In genomic region chr6:57047859-57048258, GRCh38 we compare ENCODE assay signal across 8 cellular contexts. TPM values are rescaled to one million over a fixed set of nuclear protein-coding genes. Genes with fewer than 3 reads are reported as not detected.
DNase-seq lines count a peak whose midpoint lies in the region; ATAC-seq, FAIRE-seq and TF ChIP-seq lines count a peak whose summit lies in the region.
"Not testable (repeated sequence)": the region's sequence is repeated elsewhere in the genome, so short reads cannot be mapped to it uniquely, and the experiment has no call there.

No MANE protein-coding gene starts in this region.

- SMC1A ChIA-PET in GM12878 (lab: Charles Lee; ENCODE audit: uncharacterized antibody, unreplicated experiment): interaction anchor here (0.9 to 1.4 kb wide), 2 partner anchors 10 to 143 kb away, joined by 3 read pairs; no protein-coding TSS in a partner anchor

- H3K4me2 ChIP-seq in HCT116 (ENCODE audit: low read length) (peak overlapping the region; percentile 24; the same call in 1 of the 2 replicates), OCI-LY7 (ENCODE audit: low read length) (peak overlapping the region; percentile 71), GM12878 (ENCODE audit: control insufficient read depth, insufficient read depth) (peak overlapping the region; percentile 75; the same call in 1 of the 2 replicates)

- POLR2A ChIA-PET in HCT116 (lab: Charles Lee); OCI-LY7 (lab: Charles Lee); GM12878 (lab: Charles Lee); naive thymus-derived CD8-positive, alpha-beta T cell (lab: Charles Lee): not testable (repeated sequence)
- POLR2A ChIA-PET in activated CD4-positive, alpha-beta memory T cell treated with anti-CD3 and anti-CD28 coated beads, Interleukin-2, amount 10 ng/mL, durations not matched to agents 7 days and 5 days (lab: Charles Lee): interaction anchor here (0.6 kb wide), 1 partner anchor 220 kb away, joined by 3 read pairs; no protein-coding TSS in a partner anchor

- DNase-seq in CD4-positive, CD25-positive, alpha-beta regulatory T cell; HCT116 (ENCODE audit: low read depth, low spot score); OCI-LY7 (ENCODE audit: low spot score); activated CD4-positive, alpha-beta memory T cell treated with anti-CD3 and anti-CD28 coated beads, Interleukin-2, amount 10 ng/mL, durations not matched to agents 7 days and 5 days; GM12878 (ENCODE audit: low read depth, low spot score); fibroblast of pulmonary artery (ENCODE audit: low read depth); naive thymus-derived CD8-positive, alpha-beta T cell; stimulated activated effector memory CD8-positive, alpha-beta T cell treated with anti-CD3 and anti-CD28 coated beads, Interleukin-12 subunit alpha, Interleukin-12 subunit beta, amount 100 ng/mL, for 72 hours (ENCODE audit: low spot score in 2 of 2): not testable (repeated sequence)

- in situ Hi-C loops in GM12878 (cut with MboI): not testable (repeated sequence)

- not testable (repeated sequence) for H3K27ac ChIP-seq in CD4-positive, CD25-positive, alpha-beta regulatory T cell (ENCODE audit: insufficient read depth, low read length, poor library complexity, severe bottlenecking); HCT116 (ENCODE audit: low read depth, low read length); OCI-LY7 (ENCODE audit: low read depth, low read length, poor library complexity, severe bottlenecking); GM12878 (ENCODE audit: control insufficient read depth, insufficient read depth)

- CTCF ChIA-PET in HCT116 (lab: Charles Lee); OCI-LY7 (lab: Charles Lee; ENCODE audit: unreplicated experiment); activated CD4-positive, alpha-beta memory T cell treated with anti-CD3 and anti-CD28 coated beads, Interleukin-2, amount 10 ng/mL, durations not matched to agents 7 days and 5 days (lab: Charles Lee); GM12878 (lab: Yijun Ruan, JAX): not testable (repeated sequence)

- H3K36me3 ChIP-seq in CD4-positive, CD25-positive, alpha-beta regulatory T cell (ENCODE audit: control insufficient read depth, insufficient read depth, low read length): peaks cover 14% of the 10 kb centered on the region
- H3K36me3 ChIP-seq in HCT116 (ENCODE audit: control insufficient read depth in 1 of 2, insufficient read depth in 2 of 2, low read length in 2 of 2) (peaks cover 17 to 27% of the 10 kb centered on the region in 2 experiments), OCI-LY7 (ENCODE audit: insufficient read depth, low read length) (peaks cover 48% of the 10 kb centered on the region), GM12878 (ENCODE audit: control insufficient read depth in 2 of 2, insufficient read depth in 2 of 2, low read length in 1 of 2) (peaks cover 4 to 16% of the 10 kb centered on the region in 2 experiments)

- H3K4me1 Mint-ChIP-seq in CD4-positive, CD25-positive, alpha-beta regulatory T cell: peaks cover 26 to 38% (median 33%) of the 10 kb centered on the region in 4 donors
- peaks cover 29% of the 10 kb centered on the region for H3K4me1 Mint-ChIP-seq in activated CD4-positive, alpha-beta memory T cell treated with anti-CD3 and anti-CD28 coated beads, Interleukin-2, amount 10 ng/mL, durations not matched to agents 7 days and 5 days
- H3K4me1 Mint-ChIP-seq in naive thymus-derived CD8-positive, alpha-beta T cell: peaks cover 18 to 34% (median 31%) of the 10 kb centered on the region in 4 donors
- peaks cover 21% of the 10 kb centered on the region for H3K4me1 Mint-ChIP-seq in stimulated activated effector memory CD8-positive, alpha-beta T cell treated with anti-CD3 and anti-CD28 coated beads, Interleukin-12 subunit alpha, Interleukin-12 subunit beta, amount 100 ng/mL, for 72 hours

- 65% methylated on average over 6 of the region's 6 CpGs for WGBS in GM12878 (ENCODE audit: insufficient coverage, insufficient replicate concordance, low lambda C conversion rate, missing lambda C conversion rate)

- H3K4me3 ChIP-seq in CD4-positive, CD25-positive, alpha-beta regulatory T cell (ENCODE audit: low read depth, low read length): peak overlapping the region; percentile 21
- not testable (repeated sequence) for H3K4me3 ChIP-seq in HCT116 (replicated peaks in 1 of 2; ENCODE audit: low read depth in 1 of 2, low read length in 2 of 2)
- H3K4me3 ChIP-seq in OCI-LY7 (ENCODE audit: low read depth, low read length, poor library complexity, severe bottlenecking) (peak overlapping the region; percentile 64), GM12878 (peak overlapping the region; percentile 65; the same call in 1 of the 2 replicates), fibroblast of pulmonary artery (replicated peaks; ENCODE audit: low read depth, low read length) (peak overlapping the region; percentile 15)

- TF ChIP-seq CTCF in HCT116 (IDR thresholded peaks at IDR 0.05 in 2 of 3, conservative IDR thresholded peaks at IDR 0.05 in 1 of 3; ENCODE audit: borderline replicate concordance in 1 of 3, insufficient read depth in 1 of 3, low read depth in 2 of 3, low read length in 2 of 3); OCI-LY7 (conservative IDR thresholded peaks at IDR 0.05; ENCODE audit: low read length); GM12878 (IDR thresholded peaks at IDR 0.05 in 2 of 3, conservative IDR thresholded peaks at IDR 0.05 in 1 of 3; ENCODE audit: control insufficient read depth in 2 of 3, extremely low read depth in 1 of 3, insufficient read depth in 1 of 3, low read depth in 3 of 3, low read length in 3 of 3); fibroblast of pulmonary artery (IDR thresholded peaks at IDR 0.05; ENCODE audit: low read length, missing control alignments): not testable (repeated sequence)

- peaks cover 42% of the 10 kb centered on the region for H3K79me2 ChIP-seq in HCT116 (ENCODE audit: insufficient read depth, low read length)
- H3K79me2 ChIP-seq in OCI-LY7 (ENCODE audit: insufficient read depth, low read depth, low read length): peaks cover 35% of the 10 kb centered on the region
- H3K79me2 ChIP-seq in GM12878 (ENCODE audit: control insufficient read depth, insufficient read depth, low read length): peaks cover 29% of the 10 kb centered on the region

- not testable (repeated sequence) for FAIRE-seq in GM12878 (lab: Jason Lieb, UNC)

- H3K9ac ChIP-seq in HCT116 (ENCODE audit: low read length): not testable (repeated sequence)
- peak overlapping the region; percentile 39; the same call in 1 of the 2 replicates for H3K9ac ChIP-seq in GM12878 (ENCODE audit: control insufficient read depth, insufficient read depth, low read length)

- peaks cover 10% of the 10 kb centered on the region for H3K4me1 ChIP-seq in CD4-positive, CD25-positive, alpha-beta regulatory T cell (ENCODE audit: control insufficient read depth, insufficient read depth, low read length, poor library complexity, severe bottlenecking)
- not testable (repeated sequence) for H3K4me1 ChIP-seq in HCT116 (ENCODE audit: control insufficient read depth in 1 of 2, insufficient read depth in 2 of 2, low read length in 2 of 2); GM12878 (ENCODE audit: control insufficient read depth, insufficient read depth, low read length)
- H3K4me1 ChIP-seq in OCI-LY7 (ENCODE audit: insufficient read depth, low read length, poor library complexity, severe bottlenecking): peaks cover 24% of the 10 kb centered on the region

- H2AFZ ChIP-seq in HCT116 (ENCODE audit: low read depth, low read length, poor library complexity, severe bottlenecking); OCI-LY7 (ENCODE audit: low read length); GM12878 (ENCODE audit: control insufficient read depth, low read depth, low read length): not testable (repeated sequence)

- TF ChIP-seq EP300 in GM12878 (IDR thresholded peaks at IDR 0.05; ENCODE audit: borderline replicate concordance in 1 of 2, control insufficient read depth in 1 of 2, low read depth in 2 of 2, low read length in 2 of 2): not testable (repeated sequence)

- TF ChIP-seq POLR2A in HCT116 (IDR thresholded peaks at IDR 0.05; ENCODE audit: borderline replicate concordance, extremely low read depth, insufficient read depth, insufficient read length); GM12878 (IDR thresholded peaks at IDR 0.05; ENCODE audit: low read depth, low read length): not testable (repeated sequence)

- not testable (repeated sequence) for H3K27me3 Mint-ChIP-seq in CD4-positive, CD25-positive, alpha-beta regulatory T cell; naive thymus-derived CD8-positive, alpha-beta T cell
- H3K27me3 Mint-ChIP-seq in activated CD4-positive, alpha-beta memory T cell treated with anti-CD3 and anti-CD28 coated beads, Interleukin-2, amount 10 ng/mL, durations not matched to agents 7 days and 5 days: peaks cover 26% of the 10 kb centered on the region

- RAD21 ChIA-PET in HCT116 (lab: Charles Lee; ENCODE audit: low non-redundant PET in 1 of 2, low total read pairs in 2 of 2, uncharacterized antibody in 2 of 2, unreplicated experiment in 2 of 2); GM12878 (lab: Charles Lee; ENCODE audit: unreplicated experiment): not testable (repeated sequence)

- H3K27me3 ChIP-seq in CD4-positive, CD25-positive, alpha-beta regulatory T cell (ENCODE audit: control insufficient read depth, insufficient read depth, low read length); HCT116 (ENCODE audit: insufficient read depth, low read length); GM12878 (replicated peaks in 1 of 2; ENCODE audit: control insufficient read depth in 2 of 2, insufficient read depth in 2 of 2, low read length in 1 of 2): not testable (repeated sequence)

- intact Hi-C loops in HCT116 (cut with micrococcal nuclease): not testable (repeated sequence)
- intact Hi-C loops in OCI-LY7 (cut with micrococcal nuclease; ENCODE audit: unreplicated experiment) (loop anchor here (2.0 kb wide), 1 partner anchor 269 kb away; the partner anchor contains the start of gene PRIM2), GM12878 (cut with micrococcal nuclease; ENCODE audit: unreplicated experiment) (loop anchor here (5.0 kb wide), 1 partner anchor 91 kb away; the partner anchor contains the start of gene BEND6)

- H3K36me3 Mint-ChIP-seq in CD4-positive, CD25-positive, alpha-beta regulatory T cell: peaks cover 13% of the 10 kb centered on the region
- peaks cover 40% of the 10 kb centered on the region for H3K36me3 Mint-ChIP-seq in activated CD4-positive, alpha-beta memory T cell treated with anti-CD3 and anti-CD28 coated beads, Interleukin-2, amount 10 ng/mL, durations not matched to agents 7 days and 5 days (ENCODE audit: low read depth)
- peaks cover 0 to 37% (median 12%) of the 10 kb centered on the region in 3 donors for H3K36me3 Mint-ChIP-seq in naive thymus-derived CD8-positive, alpha-beta T cell
- H3K36me3 Mint-ChIP-seq in stimulated activated effector memory CD8-positive, alpha-beta T cell treated with anti-CD3 and anti-CD28 coated beads, Interleukin-12 subunit alpha, Interleukin-12 subunit beta, amount 100 ng/mL, for 72 hours: peaks cover 51% of the 10 kb centered on the region

- BruUV-seq in HCT116 (replicated peaks; lab: Mats Ljungman, UMichigan): TSS peak; percentile 42
- not testable (repeated sequence) for BruUV-seq in OCI-LY7 (replicated peaks; lab: Mats Ljungman, UMichigan)
- TSS peak; percentile 55 for BruUV-seq in GM12878 (replicated peaks; lab: Mats Ljungman, UMichigan)

- not testable (repeated sequence) for H4K20me1 ChIP-seq in HCT116 (ENCODE audit: insufficient read depth); OCI-LY7 (ENCODE audit: insufficient read depth, low read length); GM12878 (ENCODE audit: control insufficient read depth, insufficient read depth)

- ATAC-seq in CD4-positive, CD25-positive, alpha-beta regulatory T cell (ENCODE audit: low read depth in 2 of 2); HCT116; GM12878; naive thymus-derived CD8-positive, alpha-beta T cell; stimulated activated effector memory CD8-positive, alpha-beta T cell treated with anti-CD3 and anti-CD28 coated beads, Interleukin-12 subunit alpha, Interleukin-12 subunit beta, amount 100 ng/mL, for 72 hours: not testable (repeated sequence)

- H3K27ac Mint-ChIP-seq in CD4-positive, CD25-positive, alpha-beta regulatory T cell: peak overlapping the region in 1 of 3 donors; percentile 86
- not testable (repeated sequence) for H3K27ac Mint-ChIP-seq in activated CD4-positive, alpha-beta memory T cell treated with anti-CD3 and anti-CD28 coated beads, Interleukin-2, amount 10 ng/mL, durations not matched to agents 7 days and 5 days
- H3K27ac Mint-ChIP-seq in naive thymus-derived CD8-positive, alpha-beta T cell: peak overlapping the region in 8 of 10 donors; percentile 53 to 93 (median 78)
- H3K27ac Mint-ChIP-seq in stimulated activated effector memory CD8-positive, alpha-beta T cell treated with anti-CD3 and anti-CD28 coated beads, Interleukin-12 subunit alpha, Interleukin-12 subunit beta, amount 100 ng/mL, for 72 hours: peak overlapping the region; percentile 82

- not testable (repeated sequence) for H3K9me2 ChIP-seq in HCT116 (ENCODE audit: insufficient read depth); OCI-LY7 (ENCODE audit: insufficient read depth, low read length)

- peak overlapping the region; percentile 28 to 84 (median 64) for H3K4me3 Mint-ChIP-seq in CD4-positive, CD25-positive, alpha-beta regulatory T cell
- peak overlapping the region; percentile 76 for H3K4me3 Mint-ChIP-seq in activated CD4-positive, alpha-beta memory T cell treated with anti-CD3 and anti-CD28 coated beads, Interleukin-2, amount 10 ng/mL, durations not matched to agents 7 days and 5 days
- H3K4me3 Mint-ChIP-seq in naive thymus-derived CD8-positive, alpha-beta T cell: peak overlapping the region; percentile 35 to 82 (median 68)
- peak overlapping the region; percentile 58 for H3K4me3 Mint-ChIP-seq in stimulated activated effector memory CD8-positive, alpha-beta T cell treated with anti-CD3 and anti-CD28 coated beads, Interleukin-12 subunit alpha, Interleukin-12 subunit beta, amount 100 ng/mL, for 72 hours

- not testable (repeated sequence) for TF ChIP-seq RAD21 in HCT116 (IDR thresholded peaks at IDR 0.05; ENCODE audit: low read depth); GM12878 (IDR thresholded peaks at IDR 0.05; ENCODE audit: insufficient read depth, low read depth, low read length)

- not testable (repeated sequence) for H3K9me3 Mint-ChIP-seq in CD4-positive, CD25-positive, alpha-beta regulatory T cell; activated CD4-positive, alpha-beta memory T cell treated with anti-CD3 and anti-CD28 coated beads, Interleukin-2, amount 10 ng/mL, durations not matched to agents 7 days and 5 days; naive thymus-derived CD8-positive, alpha-beta T cell; stimulated activated effector memory CD8-positive, alpha-beta T cell treated with anti-CD3 and anti-CD28 coated beads, Interleukin-12 subunit alpha, Interleukin-12 subunit beta, amount 100 ng/mL, for 72 hours

- H3K9me3 ChIP-seq in CD4-positive, CD25-positive, alpha-beta regulatory T cell (ENCODE audit: control insufficient read depth in 2 of 2, low read length in 2 of 2); HCT116 (ENCODE audit: control insufficient read depth in 1 of 2, insufficient read depth in 1 of 2, low read depth in 1 of 2, low read length in 2 of 2); OCI-LY7 (ENCODE audit: low read length); GM12878 (replicated peaks; ENCODE audit: control insufficient read depth, insufficient read depth, low read length): not testable (repeated sequence)

RNA-seq across cellular contexts. Expression of gene KIAA1586, which starts 1.4 kb away (rescaled TPM):
- total RNA-seq in CD4-positive, CD25-positive, alpha-beta regulatory T cell: 19.2 TPM
- 1 to 10 TPM; 7.4 to 9.4 (median 7.5) TPM for polyA plus RNA-seq in CD4-positive, CD25-positive, alpha-beta regulatory T cell
- total RNA-seq in HCT116 (2021; ENCODE audit: unreplicated experiment) (12.7 TPM), OCI-LY7 (2022) (25.7 and 28.0 TPM in 2 replicates), GM12878 (2014; rRNA removed) (13.3 and 18.9 TPM in 2 replicates), GM12878 (2014; rRNA removed; fragmentation: Illumina TruSeq; extraction: Trizol) (26.3 and 27.4 TPM in 2 replicates), GM12878 (2021) (17.4 and 20.2 TPM in 2 replicates)
- 1.3 and 2.4 TPM in 2 replicates for polyA plus RNA-seq in HCT116 (2012)
- 14.4 and 16.2 TPM in 2 replicates for total RNA-seq in OCI-LY7 (2014; rRNA removed; shearing (Covaris generic))
- 10 to 100 TPM; 11.8 to 12.6 TPM for total RNA-seq in activated CD4-positive, alpha-beta memory T cell treated with anti-CD3 and anti-CD28 coated beads, Interleukin-2, amount 10 ng/mL, durations not matched to agents 7 days and 5 days
- total RNA-seq in GM12878 (2013; cell fraction: nucleolus; rRNA removed): 39.9 and 41.2 TPM in 2 replicates
- polyA plus RNA-seq in GM12878 (2011; ENCODE audit: low read depth): 3.2 TPM
- polyA plus RNA-seq in GM12878 (2011; rRNA removed) (13.1 and 28.1 TPM in 2 replicates), GM12878 (2014; fragmentation: Illumina TruSeq; extraction: Trizol) (19.0 and 23.3 TPM in 2 replicates), GM12878 (2014; fragmentation: Nextera tagmentation; extraction: Ambion mirVana) (10 to 100 TPM; 22.3 to 29.0 TPM), GM12878 (2014; rRNA removed) (10.8 and 14.2 TPM in 2 replicates), GM12878 (2016; fragmentation: Nextera tagmentation; extraction: Ambion mirVana) (10 to 100 TPM; 28.8 to 33.1 TPM)
- polyA plus RNA-seq in GM12878 (2011; cell fraction: cytosol; rRNA removed): 3.0 and 3.2 TPM in 2 replicates
- polyA plus RNA-seq in GM12878 (2011; cell fraction: nucleus; rRNA removed): 4.7 and 5.9 TPM in 2 replicates
- 7.5 and 10.8 TPM in 2 replicates for polyA plus RNA-seq in GM12878 (2012)
- polyA minus RNA-seq in GM12878 (2011; rRNA and poly(A)+ RNA removed): 4.2 and 5.3 TPM in 2 replicates
- 3.2 and 5.2 TPM in 2 replicates for polyA minus RNA-seq in GM12878 (2011; cell fraction: cytosol; rRNA and poly(A)+ RNA removed)
- 4.5 and 6.3 TPM in 2 replicates for polyA minus RNA-seq in GM12878 (2011; cell fraction: nucleus; rRNA and poly(A)+ RNA removed)
- 10 to 100 TPM; 22.8 to 23.0 TPM for total RNA-seq in naive thymus-derived CD8-positive, alpha-beta T cell
- polyA plus RNA-seq in naive thymus-derived CD8-positive, alpha-beta T cell: 10 to 100 TPM in 2 of 3 donors, 1 to 10 TPM in 1; 8.9 to 13.6 (median 12.7) TPM

RNA-seq across cellular contexts. Expression of gene ZNF451, which starts 42.1 kb away (rescaled TPM):
- 148 TPM for total RNA-seq in CD4-positive, CD25-positive, alpha-beta regulatory T cell
- polyA plus RNA-seq in CD4-positive, CD25-positive, alpha-beta regulatory T cell: 10 to 100 TPM; 28.2 to 34.3 (median 31.2) TPM
- total RNA-seq in HCT116 (2021; ENCODE audit: unreplicated experiment) (49.1 TPM), OCI-LY7 (2022) (66.7 and 76.3 TPM in 2 replicates), GM12878 (2014; rRNA removed) (32.4 and 35.6 TPM in 2 replicates), GM12878 (2014; rRNA removed; fragmentation: Illumina TruSeq; extraction: Trizol) (44.4 and 49.2 TPM in 2 replicates), GM12878 (2021) (37.5 and 38.0 TPM in 2 replicates)
- 10.6 and 11.9 TPM in 2 replicates for polyA plus RNA-seq in HCT116 (2012)
- 35.1 and 50.0 TPM in 2 replicates for total RNA-seq in OCI-LY7 (2014; rRNA removed; shearing (Covaris generic))
- total RNA-seq in activated CD4-positive, alpha-beta memory T cell treated with anti-CD3 and anti-CD28 coated beads, Interleukin-2, amount 10 ng/mL, durations not matched to agents 7 days and 5 days: 10 to 100 TPM; 55.9 to 56.4 TPM
- 181 and 183 TPM in 2 replicates for total RNA-seq in GM12878 (2013; cell fraction: nucleolus; rRNA removed)
- 8.2 TPM for polyA plus RNA-seq in GM12878 (2011; ENCODE audit: low read depth)
- polyA plus RNA-seq in GM12878 (2011; rRNA removed) (37.4 and 60.6 TPM in 2 replicates), GM12878 (2014; fragmentation: Illumina TruSeq; extraction: Trizol) (22.1 and 25.9 TPM in 2 replicates), GM12878 (2014; fragmentation: Nextera tagmentation; extraction: Ambion mirVana) (10 to 100 TPM in 1 of 2 experiments, 1 to 10 TPM in 1; 6.5 to 11.6 TPM), GM12878 (2014; rRNA removed) (20.3 and 21.4 TPM in 2 replicates), GM12878 (2016; fragmentation: Nextera tagmentation; extraction: Ambion mirVana) (10 to 100 TPM; 22.7 to 24.8 TPM)
- 13.2 and 14.5 TPM in 2 replicates for polyA plus RNA-seq in GM12878 (2011; cell fraction: cytosol; rRNA removed)
- 33.5 and 39.4 TPM in 2 replicates for polyA plus RNA-seq in GM12878 (2011; cell fraction: nucleus; rRNA removed)
- 18.5 and 19.1 TPM in 2 replicates for polyA plus RNA-seq in GM12878 (2012)
- polyA minus RNA-seq in GM12878 (2011; rRNA and poly(A)+ RNA removed): 57.5 and 71.5 TPM in 2 replicates
- 19.4 and 36.4 TPM in 2 replicates for polyA minus RNA-seq in GM12878 (2011; cell fraction: cytosol; rRNA and poly(A)+ RNA removed)
- 70.4 and 87.1 TPM in 2 replicates for polyA minus RNA-seq in GM12878 (2011; cell fraction: nucleus; rRNA and poly(A)+ RNA removed)
- total RNA-seq in naive thymus-derived CD8-positive, alpha-beta T cell: 100 to 1,000 TPM in 1 of 2 experiments, 10 to 100 TPM in 1; 88.7 to 111 TPM
- polyA plus RNA-seq in naive thymus-derived CD8-positive, alpha-beta T cell: 10 to 100 TPM; 17.0 to 26.6 (median 21.9) TPM

Comparison
In these comparisons a context has a peak if more than half of its experiments do, and no peak if none do; other contexts are left out.
1. H3K4me2 ChIP-seq: peak in every context shown above with its lines; median percentile 75 in GM12878; 71 in OCI-LY7; 24 in HCT116.